10 cellular contexts compared by ENCODE assay signal in the genomic region with DNA sequence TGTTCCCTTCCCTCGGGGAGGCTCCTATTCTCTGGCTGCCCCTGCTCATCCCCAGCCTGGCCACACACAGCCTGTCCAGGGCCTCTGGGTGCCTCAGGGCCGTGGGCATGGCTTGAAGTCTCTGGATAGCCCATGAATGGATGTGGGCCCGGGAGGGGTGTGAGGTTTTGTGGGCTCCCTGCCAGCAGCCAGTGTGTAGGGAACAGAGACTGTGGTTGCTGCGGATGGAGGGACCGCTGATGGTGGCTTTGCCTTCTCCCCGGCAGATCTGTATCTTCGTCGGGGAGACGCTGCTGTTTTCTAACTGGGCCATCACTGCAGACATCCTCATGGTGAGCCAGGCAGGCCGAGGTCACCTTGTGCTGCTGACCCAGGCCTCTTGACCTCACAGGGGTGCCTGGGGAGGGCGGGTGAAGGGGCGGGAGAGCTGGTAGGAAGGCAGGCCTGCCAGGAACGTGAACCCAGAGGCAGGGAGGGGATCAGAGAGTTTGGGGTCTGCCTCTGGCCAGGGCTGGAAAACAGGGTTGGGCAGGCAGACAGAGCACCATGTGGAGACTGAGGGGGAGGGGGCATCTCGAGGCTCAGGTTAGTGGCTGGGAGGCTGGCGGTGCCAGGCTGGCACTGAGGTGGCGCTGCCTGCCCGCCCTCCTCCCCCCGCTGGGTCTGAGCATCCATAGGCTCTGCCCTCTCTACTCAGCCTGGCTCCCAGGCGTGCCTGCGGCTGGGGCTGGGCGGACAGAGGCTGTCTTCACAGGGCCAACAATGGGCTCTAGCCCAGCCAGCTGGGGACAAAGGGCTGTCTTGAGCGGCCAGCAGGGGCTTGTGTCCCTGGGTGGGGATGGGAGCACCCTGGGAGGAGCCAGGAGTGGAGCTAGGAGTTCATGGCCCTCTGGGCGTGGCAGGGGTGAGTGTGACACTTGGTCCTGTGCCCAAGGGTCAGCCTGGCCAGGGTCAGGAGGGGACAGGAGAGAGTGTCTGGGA. TPM values are rescaled to one million over a fixed set of nuclear protein-coding genes. Genes with fewer than 3 reads are reported as not detected.
A peak's percentile ranks its signal among the peaks of the same experiment; 100 is the strongest.
DNase-seq lines count a peak whose midpoint lies in the region; ATAC-seq and TF ChIP-seq lines count a peak whose summit lies in the region.
"Had no signal": no experiment of that assay in that cellular context is flagged by ENCODE, and none has a peak within 500 bp of the region (broad histone marks: within the 10 kb centered on the region; RNA-seq: fewer than 3 reads in every experiment).

No MANE protein-coding gene starts in this region.

- CTCF ChIA-PET in activated CD4-positive, alpha-beta T cell treated with anti-CD3 and anti-CD28 coated beads for 36 hours (lab: Charles Lee), result no interaction called here
- CTCF ChIA-PET in SK-N-SH (lab: Yijun Ruan, JAX), result interaction anchor here (1.1 to 2.0 kb wide), 3 partner anchors 10 to 33 kb away, joined by 3 to 6 read pairs (median 4); no protein-coding TSS in a partner anchor

- no peaks in the 10 kb centered on the region for H3K4me1 Mint-ChIP-seq in activated CD4-positive, alpha-beta T cell treated with anti-CD3 and anti-CD28 coated beads for 36 hours
- H3K4me1 Mint-ChIP-seq in stimulated activated naive CD8-positive, alpha-beta T cell treated with anti-CD3 and anti-CD28 coated beads, Interleukin-15, amount 100 ng/mL, for 72 hours, result peaks cover 38% of the 10 kb centered on the region

- no peak overlapping the region for H3K9ac ChIP-seq in SK-N-SH

- no peak for TF ChIP-seq EP300 in SK-N-SH (IDR thresholded peaks at IDR 0.05; ENCODE audit: borderline replicate concordance in 1 of 2, low read depth in 1 of 2, low read length in 1 of 2)

- TF ChIP-seq CTCF in SK-N-SH (IDR thresholded peaks at IDR 0.05), result no peak

- peak; percentile 13 for ATAC-seq in activated CD4-positive, alpha-beta T cell treated with anti-CD3 and anti-CD28 coated beads for 36 hours
- ATAC-seq in stimulated activated naive CD8-positive, alpha-beta T cell treated with anti-CD3 and anti-CD28 coated beads, Interleukin-15, amount 100 ng/mL, for 72 hours, result peak; percentile 18
- ATAC-seq in HG02973 (IDR thresholded peaks at IDR 0.05; ENCODE audit: unreplicated experiment) (no peak), GM18858 (IDR thresholded peaks at IDR 0.05; ENCODE audit: unreplicated experiment) (no peak)

- no peak for DNase-seq in activated CD4-positive, alpha-beta T cell treated with anti-CD3 and anti-CD28 coated beads for 36 hours
- no peak for DNase-seq in activated CD4-positive, alpha-beta T cell treated with anti-CD3 and anti-CD28 coated beads, Interleukin-2, amount 50 U/mL, for 4 hours
- peak; percentile 91 for DNase-seq in SK-N-SH
- peak; percentile 82 for DNase-seq in inferior parietal cortex (ENCODE audit: extremely low spot score)
- DNase-seq in stimulated activated naive CD8-positive, alpha-beta T cell treated with anti-CD3 and anti-CD28 coated beads, Interleukin-15, amount 100 ng/mL, for 72 hours, result no peak
- DNase-seq in DMS114 treated with DMSO at 0.1 percent for 48 hours (lab: John Stamatoyannopoulos, UW; ENCODE audit: unreplicated experiment), result no peak

- H3K4me3 ChIP-seq in SK-N-SH (ENCODE audit: low read depth in 2 of 2, low read length in 1 of 2), result no peak overlapping the region

- intact Hi-C loops in activated CD4-positive, alpha-beta T cell treated with anti-CD3 and anti-CD28 coated beads for 36 hours (cut with DNase I, micrococcal nuclease), result loop anchor here in 1 of 2 experiments (10.0 kb wide), 1 partner anchor 109 kb away; no protein-coding TSS in a partner anchor

- H3K36me3 Mint-ChIP-seq in activated CD4-positive, alpha-beta T cell treated with anti-CD3 and anti-CD28 coated beads for 36 hours (ENCODE audit: low read depth), result no peaks in the 10 kb centered on the region

- WGBS in SK-N-SH (ENCODE audit: low lambda C conversion rate), result 50% methylated on average over 11 of the region's 23 CpGs

- no peaks in the 10 kb centered on the region for H3K9me3 Mint-ChIP-seq in activated CD4-positive, alpha-beta T cell treated with anti-CD3 and anti-CD28 coated beads for 36 hours (ENCODE audit: low read depth)
- no peaks in the 10 kb centered on the region for H3K9me3 Mint-ChIP-seq in stimulated activated naive CD8-positive, alpha-beta T cell treated with anti-CD3 and anti-CD28 coated beads, Interleukin-15, amount 100 ng/mL, for 72 hours
- H3K9me3 Mint-ChIP-seq: central memory CD8-positive, alpha-beta T cell had no signal

- peaks cover 6% of the 10 kb centered on the region for H3K27me3 Mint-ChIP-seq in activated CD4-positive, alpha-beta T cell treated with anti-CD3 and anti-CD28 coated beads for 36 hours
- peaks cover 18% of the 10 kb centered on the region for H3K27me3 Mint-ChIP-seq in stimulated activated naive CD8-positive, alpha-beta T cell treated with anti-CD3 and anti-CD28 coated beads, Interleukin-15, amount 100 ng/mL, for 72 hours
- H3K27me3 Mint-ChIP-seq: central memory CD8-positive, alpha-beta T cell had no signal

- H3K79me2 ChIP-seq in SK-N-SH (ENCODE audit: insufficient read depth), result no peaks in the 10 kb centered on the region

- no peaks in the 10 kb centered on the region for H3K9me2 ChIP-seq in SK-N-SH

- H2AFZ ChIP-seq in SK-N-SH (ENCODE audit: low read depth), result no peak overlapping the region

- no peak overlapping the region for H3K4me2 ChIP-seq in SK-N-SH

- H3K4me1 ChIP-seq in SK-N-SH (ENCODE audit: control insufficient read depth in 1 of 2, insufficient read depth in 2 of 2, low read depth in 1 of 2, low read length in 1 of 2), result peaks cover 0 to 31% of the 10 kb centered on the region in 2 experiments; a peak in 1 of 4 replicates

- no peaks in the 10 kb centered on the region for H3K27me3 ChIP-seq in SK-N-SH (ENCODE audit: insufficient read depth)

- TF ChIP-seq RAD21 in SK-N-SH (IDR thresholded peaks at IDR 0.05; ENCODE audit: low read length), result no peak

- no peak overlapping the region for H3K4me3 Mint-ChIP-seq in activated CD4-positive, alpha-beta T cell treated with anti-CD3 and anti-CD28 coated beads for 36 hours
- H3K4me3 Mint-ChIP-seq in stimulated activated naive CD8-positive, alpha-beta T cell treated with anti-CD3 and anti-CD28 coated beads, Interleukin-15, amount 100 ng/mL, for 72 hours, result no peak overlapping the region
- H3K4me3 Mint-ChIP-seq: central memory CD8-positive, alpha-beta T cell had no signal

- H3K9me3 ChIP-seq in SK-N-SH, result no peaks in the 10 kb centered on the region

- no peaks in the 10 kb centered on the region for H3F3A ChIP-seq in SK-N-SH (replicated peaks; ENCODE audit: insufficient read depth)

- no peaks in the 10 kb centered on the region for H4K20me1 ChIP-seq in SK-N-SH (ENCODE audit: insufficient read depth)

- peak overlapping the region in 1 of 2 experiments; percentile 80; a peak in 2 of 4 replicates for H3K27ac ChIP-seq in SK-N-SH (ENCODE audit: low read depth in 2 of 2, low read length in 1 of 2)

- POLR2A ChIA-PET in activated CD4-positive, alpha-beta T cell treated with anti-CD3 and anti-CD28 coated beads for 36 hours (lab: Charles Lee), result interaction anchor here (0.5 to 0.7 kb wide), 2 partner anchors 22 to 124 kb away, joined by 3 read pairs; a partner anchor contains a TSS
- POLR2A ChIA-PET in SK-N-SH (lab: Yijun Ruan, JAX), result interaction anchor here (0.6 to 1.4 kb wide), 3 partner anchors 10 to 176 kb away, joined by 3 to 4 read pairs (median 3); a partner anchor contains a TSS

- no peak overlapping the region for H3K27ac Mint-ChIP-seq in activated CD4-positive, alpha-beta T cell treated with anti-CD3 and anti-CD28 coated beads for 36 hours
- no peak overlapping the region for H3K27ac Mint-ChIP-seq in stimulated activated naive CD8-positive, alpha-beta T cell treated with anti-CD3 and anti-CD28 coated beads, Interleukin-15, amount 100 ng/mL, for 72 hours

- H3K36me3 ChIP-seq in SK-N-SH (replicated peaks in 1 of 2; ENCODE audit: control insufficient read depth in 1 of 2, insufficient read depth in 2 of 2, low read length in 1 of 2), result peaks cover 3 to 10% of the 10 kb centered on the region in 2 experiments

TF ChIP-seq in SK-N-SH, 30 proteins besides CTCF, POLR2A, EP300 and RAD21:
- TF ChIP-seq, protein P1, sequence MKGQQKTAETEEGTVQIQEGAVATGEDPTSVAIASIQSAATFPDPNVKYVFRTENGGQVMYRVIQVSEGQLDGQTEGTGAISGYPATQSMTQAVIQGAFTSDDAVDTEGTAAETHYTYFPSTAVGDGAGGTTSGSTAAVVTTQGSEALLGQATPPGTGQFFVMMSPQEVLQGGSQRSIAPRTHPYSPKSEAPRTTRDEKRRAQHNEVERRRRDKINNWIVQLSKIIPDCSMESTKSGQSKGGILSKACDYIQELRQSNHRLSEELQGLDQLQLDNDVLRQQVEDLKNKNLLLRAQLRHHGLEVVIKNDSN (IDR thresholded peaks at IDR 0.05; ENCODE audit: borderline replicate concordance, low read depth), result no peak
- TF ChIP-seq, protein P2, sequence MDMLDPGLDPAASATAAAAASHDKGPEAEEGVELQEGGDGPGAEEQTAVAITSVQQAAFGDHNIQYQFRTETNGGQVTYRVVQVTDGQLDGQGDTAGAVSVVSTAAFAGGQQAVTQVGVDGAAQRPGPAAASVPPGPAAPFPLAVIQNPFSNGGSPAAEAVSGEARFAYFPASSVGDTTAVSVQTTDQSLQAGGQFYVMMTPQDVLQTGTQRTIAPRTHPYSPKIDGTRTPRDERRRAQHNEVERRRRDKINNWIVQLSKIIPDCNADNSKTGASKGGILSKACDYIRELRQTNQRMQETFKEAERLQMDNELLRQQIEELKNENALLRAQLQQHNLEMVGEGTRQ (IDR thresholded peaks at IDR 0.05; ENCODE audit: borderline replicate concordance, low read depth, low read length), result no peak
- peak; percentile 80 for TF ChIP-seq GATA2 (CRISPR knock-in tag; IDR thresholded peaks at IDR 0.05)

RNA-seq across cellular contexts. Expression of a gene that starts 21.4 kb away (rescaled TPM):
- total RNA-seq in activated CD4-positive, alpha-beta T cell treated with anti-CD3 and anti-CD28 coated beads for 36 hours, result 100 to 1,000 TPM in 1 of 2 experiments, 10 to 100 TPM in 1; 97.7 to 144 TPM
- 74.7 and 93.0 TPM in 2 replicates for polyA plus RNA-seq in SK-N-SH (2012; rRNA removed)
- polyA plus RNA-seq in SK-N-SH (2012; cell fraction: cytosol; rRNA removed), result 32.8 and 40.9 TPM in 2 replicates
- 264 and 287 TPM in 2 replicates for polyA plus RNA-seq in SK-N-SH (2012; cell fraction: nucleus; rRNA removed)

RNA-seq across cellular contexts. Expression of a gene that starts 26.6 kb away (rescaled TPM):
- total RNA-seq in activated CD4-positive, alpha-beta T cell treated with anti-CD3 and anti-CD28 coated beads for 36 hours, result not detected
- polyA plus RNA-seq in SK-N-SH (2012; rRNA removed), result not detected in 2 replicates
- polyA plus RNA-seq in SK-N-SH (2012; cell fraction: cytosol; rRNA removed), result not detected in 2 replicates
- not detected in 2 replicates for polyA plus RNA-seq in SK-N-SH (2012; cell fraction: nucleus; rRNA removed)
- polyA plus RNA-seq: BJ had no signal

RNA-seq across cellular contexts. Expression of a gene that starts 35.1 kb away (rescaled TPM):
- total RNA-seq in activated CD4-positive, alpha-beta T cell treated with anti-CD3 and anti-CD28 coated beads for 36 hours, result under 1 TPM; 0.07 to 0.37 TPM
- polyA plus RNA-seq in SK-N-SH (2012; rRNA removed), result 0.08 TPM in 1 of 2 replicates, not detected in the other
- 0.05 and 0.08 TPM in 2 replicates for polyA plus RNA-seq in SK-N-SH (2012; cell fraction: cytosol; rRNA removed)
- polyA plus RNA-seq in SK-N-SH (2012; cell fraction: nucleus; rRNA removed), result 0.14 and 0.19 TPM in 2 replicates
- polyA plus RNA-seq: BJ had no signal

RNA-seq across cellular contexts. Expression of a gene that starts 50.5 kb away (rescaled TPM):
- total RNA-seq in activated CD4-positive, alpha-beta T cell treated with anti-CD3 and anti-CD28 coated beads for 36 hours, result not detected
- not detected in 2 replicates for polyA plus RNA-seq in SK-N-SH (2012; rRNA removed)
- not detected in 2 replicates for polyA plus RNA-seq in SK-N-SH (2012; cell fraction: cytosol; rRNA removed)
- polyA plus RNA-seq in SK-N-SH (2012; cell fraction: nucleus; rRNA removed), result not detected in 2 replicates
- polyA plus RNA-seq: BJ had no signal

Comparison
In these comparisons a context has a peak if more than half of its experiments do, and no peak if none do; other contexts are left out.
1. ATAC-seq: peak in activated CD4-positive, alpha-beta T cell treated with anti-CD3 and anti-CD28 coated beads for 36 hours (single experiment) and stimulated activated naive CD8-positive, alpha-beta T cell treated with anti-CD3 and anti-CD28 coated beads, Interleukin-15, amount 100 ng/mL, for 72 hours (single experiment); none in HG02973 (single experiment) and GM18858 (single experiment).
2. DNase-seq: peak in SK-N-SH (single experiment) and inferior parietal cortex (single experiment); none in activated CD4-positive, alpha-beta T cell treated with anti-CD3 and anti-CD28 coated beads for 36 hours (single experiment), activated CD4-positive, alpha-beta T cell treated with anti-CD3 and anti-CD28 coated beads, Interleukin-2, amount 50 U/mL, for 4 hours (0 of 2), stimulated activated naive CD8-positive, alpha-beta T cell treated with anti-CD3 and anti-CD28 coated beads, Interleukin-15, amount 100 ng/mL, for 72 hours (0 of 2) and DMS114 treated with DMSO at 0.1 percent for 48 hours (single experiment).